Comparison of ENCODE assay signal across 11 cellular contexts in genomic region chr2:223954401-223954800, GRCh38. TPM values are rescaled to one million over a fixed set of nuclear protein-coding genes. Genes with fewer than 3 reads are reported as not detected.
A peak's percentile ranks its signal among the peaks of the same experiment; 100 is the strongest.
DNase-seq lines count a peak whose midpoint lies in the region; ATAC-seq and TF ChIP-seq lines count a peak whose summit lies in the region.
"Had no signal": no experiment of that assay in that cellular context is flagged by ENCODE, and none has a peak within 500 bp of the region (broad histone marks: within the 10 kb centered on the region; RNA-seq: fewer than 3 reads in every experiment).

No MANE protein-coding gene starts in this region.

- no peak for TF ChIP-seq POLR2A in lower leg skin (IDR thresholded peaks at IDR 0.05)

- in situ Hi-C loops in astrocyte of the spinal cord (cut with HindIII; ENCODE audit: low sequenced_read_pairs): no loop called here

- H3K36me3 Mint-ChIP-seq in effector memory CD8-positive, alpha-beta T cell (ENCODE audit: insufficient read depth): peaks cover 7% of the 10 kb centered on the region

- DNase-seq in AG10803 (ENCODE audit: low read depth) (peak; percentile 79), LHCN-M2 (ENCODE audit: low read depth) (peak; percentile 76), astrocyte of the spinal cord (ENCODE audit: low read depth, low spot score) (peak; percentile 86), iris pigment epithelial cell (ENCODE audit: low read depth) (peak; percentile 98), lower leg skin (ENCODE audit: low spot score in 2 of 2) (no peak), nucleus accumbens (lab: John Stamatoyannopoulos, UW) (no peak)
- DNase-seq in effector memory CD8-positive, alpha-beta T cell: no peak
- DNase-seq in activated CD4-positive, alpha-beta T cell treated with anti-CD3 and anti-CD28 coated beads for 1 hour: no peak
- DNase-seq: glutamatergic neuron; Right ventricle myocardium superior; stimulated activated naive B cell treated with anti-CD40 and anti-IgM and Interleukin-4, amounts not matched to agents 10 μg/mL and 1 μg/mL and 100 μg/mL, for 72 hours had no signal

- no peak overlapping the region for H3K27ac Mint-ChIP-seq in effector memory CD8-positive, alpha-beta T cell
- H3K27ac Mint-ChIP-seq: stimulated activated naive B cell treated with anti-CD40 and anti-IgM and Interleukin-4, amounts not matched to agents 10 μg/mL and 1 μg/mL and 100 μg/mL, for 72 hours had no signal

- no peaks in the 10 kb centered on the region for H3K9me3 Mint-ChIP-seq in effector memory CD8-positive, alpha-beta T cell
- H3K9me3 Mint-ChIP-seq: stimulated activated naive B cell treated with anti-CD40 and anti-IgM and Interleukin-4, amounts not matched to agents 10 μg/mL and 1 μg/mL and 100 μg/mL, for 72 hours had no signal

- H3K27me3 Mint-ChIP-seq in effector memory CD8-positive, alpha-beta T cell: no peaks in the 10 kb centered on the region
- H3K27me3 Mint-ChIP-seq: stimulated activated naive B cell treated with anti-CD40 and anti-IgM and Interleukin-4, amounts not matched to agents 10 μg/mL and 1 μg/mL and 100 μg/mL, for 72 hours had no signal

- TF ChIP-seq CTCF in AG10803 (conservative IDR thresholded peaks at IDR 0.05; ENCODE audit: low read length) (no peak), astrocyte of the spinal cord (IDR thresholded peaks at IDR 0.05; ENCODE audit: low read depth, low read length) (no peak), lower leg skin (IDR thresholded peaks at IDR 0.05) (no peak)

- H3K4me1 Mint-ChIP-seq in effector memory CD8-positive, alpha-beta T cell (ENCODE audit: low read depth in 2 of 2): peaks cover 7 to 15% of the 10 kb centered on the region in 2 donors

- H3K4me3 Mint-ChIP-seq in effector memory CD8-positive, alpha-beta T cell: no peak overlapping the region
- H3K4me3 Mint-ChIP-seq: stimulated activated naive B cell treated with anti-CD40 and anti-IgM and Interleukin-4, amounts not matched to agents 10 μg/mL and 1 μg/mL and 100 μg/mL, for 72 hours had no signal

- H3K4me3 ChIP-seq in AG10803 (ENCODE audit: low read length) (no peak overlapping the region), astrocyte of the spinal cord (ENCODE audit: low read depth, low read length) (no peak overlapping the region), lower leg skin (ENCODE audit: low read depth, poor library complexity, severe bottlenecking) (no peak overlapping the region)

- intact Hi-C loops in lower leg skin (cut with DNase I; ENCODE audit: low total_unique reads): no loop called here

- no peak for ATAC-seq in effector memory CD8-positive, alpha-beta T cell (replicated peaks)
- ATAC-seq: stimulated activated naive B cell treated with anti-CD40 and anti-IgM and Interleukin-4, amounts not matched to agents 10 μg/mL and 1 μg/mL and 100 μg/mL, for 72 hours had no signal

- WGBS in lower leg skin, 2 donors: 67 to 77% methylated on average over 3 of the region's 3 CpGs

RNA-seq across cellular contexts. Expression of gene MRPL44, which starts 2.9 kb away (rescaled TPM):
- total RNA-seq in LHCN-M2 (2014; rRNA removed): 36.2 and 38.3 TPM in 2 replicates
- 16.6 TPM for polyA plus RNA-seq in LHCN-M2 (2012)
- 10 to 100 TPM; 19.6 to 27.5 (median 21.5) TPM for total RNA-seq in lower leg skin

RNA-seq across cellular contexts. Expression of gene WDFY1, which starts 9.3 kb away (rescaled TPM):
- 45.5 and 48.6 TPM in 2 replicates for total RNA-seq in LHCN-M2 (2014; rRNA removed)
- polyA plus RNA-seq in LHCN-M2 (2012): 16.3 TPM
- total RNA-seq in lower leg skin: 10 to 100 TPM; 28.1 to 38.4 (median 31.8) TPM

Comparison
In these comparisons a context has a peak if more than half of its experiments do, and no peak if none do; other contexts are left out.
1. DNase-seq: peak in AG10803 (single experiment), LHCN-M2 (single experiment), astrocyte of the spinal cord (single experiment) and iris pigment epithelial cell (single experiment); none in effector memory CD8-positive, alpha-beta T cell (0 of 3), lower leg skin (0 of 2), activated CD4-positive, alpha-beta T cell treated with anti-CD3 and anti-CD28 coated beads for 1 hour (single experiment) and nucleus accumbens (0 of 56).